10 cellular contexts compared by ENCODE assay signal in the genomic region with DNA sequence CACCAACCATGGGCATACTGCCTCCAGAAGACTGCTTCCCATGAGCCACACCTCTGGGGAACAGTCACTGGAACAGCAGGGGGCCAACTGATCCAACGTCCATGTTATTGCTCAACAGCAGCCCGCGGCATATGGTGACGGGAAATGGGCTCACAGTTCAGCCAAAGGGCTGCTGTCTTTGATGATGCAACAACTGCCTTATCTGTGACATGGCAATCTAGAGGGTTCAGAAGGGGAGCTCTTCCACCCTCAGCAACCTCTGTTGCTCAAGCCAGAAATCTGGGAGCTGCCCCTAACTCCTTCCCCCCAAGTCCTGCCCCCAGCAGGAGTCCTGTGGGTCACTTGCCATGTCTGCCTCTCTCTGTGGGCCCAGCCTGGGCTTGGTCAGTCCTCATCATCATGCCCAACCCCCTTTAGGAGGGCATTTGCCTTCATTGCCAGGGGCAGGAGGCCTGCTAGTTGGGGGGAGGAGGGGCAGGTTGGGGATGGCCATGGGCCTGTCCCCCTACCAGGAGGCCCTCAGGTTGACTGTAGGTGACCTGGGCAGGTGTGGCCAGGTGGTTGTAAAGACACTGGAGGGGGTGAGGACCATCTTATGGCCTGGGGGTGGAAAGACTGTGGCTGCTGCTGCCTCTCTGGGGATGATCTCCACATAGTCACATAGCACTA.
DNase-seq lines count a peak whose midpoint lies in the region; ATAC-seq and TF ChIP-seq lines count a peak whose summit lies in the region.
"Had no signal": no experiment of that assay in that cellular context is flagged by ENCODE, and none has a peak within 500 bp of the region (broad histone marks: within the 10 kb centered on the region; RNA-seq: fewer than 3 reads in every experiment).

No MANE protein-coding gene starts in this region.

- intact Hi-C loops in tibial artery (cut with DNase I; ENCODE audit: low total_unique reads), result no loop called here

- H3K4me1 ChIP-seq in adipocyte (ENCODE audit: control insufficient read depth, insufficient read depth, low read length) (peaks cover 29% of the 10 kb centered on the region), tibial artery (peaks cover 0 to 40% (median 31%) of the 10 kb centered on the region in 4 donors)

- H3K27me3 ChIP-seq in adipocyte (replicated peaks; ENCODE audit: control insufficient read depth, insufficient read depth, low read length) (no peaks in the 10 kb centered on the region), tibial artery (no peaks in the 10 kb centered on the region)

- H3K36me3 ChIP-seq in adipocyte (ENCODE audit: control insufficient read depth, insufficient read depth, low read length, severe bottlenecking) (no peaks in the 10 kb centered on the region), tibial artery (no peaks in the 10 kb centered on the region)

- H3K9me3 ChIP-seq in adipocyte (ENCODE audit: control insufficient read depth, low read length) (no peaks in the 10 kb centered on the region), tibial artery (no peaks in the 10 kb centered on the region)

- no peak for TF ChIP-seq CTCF in tibial artery (IDR thresholded peaks at IDR 0.05)

- H3K9ac ChIP-seq in adipocyte (ENCODE audit: low read length), result peak overlapping the region; percentile 43

- CTCF ChIA-PET in HEK293T (lab: Yijun Ruan, JAX), result no interaction called here

- DNase-seq in HEK293T (ENCODE audit: extremely low spot score) (peak; percentile 2), adipocyte (ENCODE audit: low read depth) (no peak), iris pigment epithelial cell (ENCODE audit: low read depth) (peak; percentile 72), tibial artery (peak; percentile 81 to 88), HPDE6-E6E7 (ENCODE audit: extremely low spot score) (no peak), ureter (ENCODE audit: low spot score) (no peak)
- DNase-seq: activated T-cell treated with anti-CD3 and anti-CD28 coated beads, Interleukin-2, amount 50 U/mL, for 24 hours; NCI-H2081 treated with DMSO at 0.1 percent for 48 hours; stimulated activated naive B cell treated with anti-CD40 and anti-IgM and Interleukin-4, amounts not matched to agents 10 μg/mL and 1 μg/mL and 100 μg/mL, for 72 hours had no signal

- ATAC-seq in HG03135 (IDR thresholded peaks at IDR 0.05; ENCODE audit: unreplicated experiment), result no peak
- ATAC-seq: stimulated activated naive B cell treated with anti-CD40 and anti-IgM and Interleukin-4, amounts not matched to agents 10 μg/mL and 1 μg/mL and 100 μg/mL, for 72 hours had no signal

- POLR2A ChIA-PET in HEK293T (lab: Yijun Ruan, JAX), result no interaction called here

- H3K4me3 ChIP-seq in adipocyte (ENCODE audit: low read length) (no peak overlapping the region), tibial artery (no peak overlapping the region)

- H3K27ac ChIP-seq in tibial artery, result peak overlapping the region; percentile 64 to 73

TF ChIP-seq in HEK293T, 16 proteins besides CTCF, POLR2A, EP300 and RAD21:
- no peak for TF ChIP-seq LEF1 (IDR thresholded peaks at IDR 0.05; ENCODE audit: borderline replicate concordance)
- TF ChIP-seq SP1 (IDR thresholded peaks at IDR 0.05), result no peak
- TF ChIP-seq SUZ12 (IDR thresholded peaks at IDR 0.05), result no peak
- no peak for TF ChIP-seq FOXA1 (IDR thresholded peaks at IDR 0.05)

Comparison
In these comparisons a context has a peak if more than half of its experiments do, and no peak if none do; other contexts are left out.
1. DNase-seq: peak in HEK293T (single experiment), iris pigment epithelial cell (single experiment) and tibial artery (2 of 2); none in adipocyte (single experiment), HPDE6-E6E7 (single experiment) and ureter (single experiment).